In genomic region chr4:3291969-3292570, GRCh38 we compare ENCODE assay signal across 8 cellular contexts. TPM values are rescaled to one million over a fixed set of nuclear protein-coding genes. Genes with fewer than 3 reads are reported as not detected.
DNase-seq lines count a peak whose midpoint lies in the region; ATAC-seq and TF ChIP-seq lines count a peak whose summit lies in the region.

No MANE protein-coding gene starts in this region.

- no peak for TF ChIP-seq CTCF in astrocyte of the cerebellum (IDR thresholded peaks at IDR 0.05; ENCODE audit: low read depth, low read length, missing control alignments)

- H3K27me3 Mint-ChIP-seq in activated CD4-positive, alpha-beta T cell treated with anti-CD3 and anti-CD28 coated beads, Interleukin-2, amount 10 ng/mL, durations not matched to agents 7 days and 5 days = peaks cover 50% of the 10 kb centered on the region

- no peak overlapping the region for H3K27ac Mint-ChIP-seq in activated CD4-positive, alpha-beta T cell treated with anti-CD3 and anti-CD28 coated beads, Interleukin-2, amount 10 ng/mL, durations not matched to agents 7 days and 5 days

- DNase-seq in activated CD4-positive, alpha-beta T cell treated with anti-CD3 and anti-CD28 coated beads, Interleukin-2, amount 10 ng/mL, durations not matched to agents 7 days and 5 days = peak; percentile 22
- no peak for DNase-seq in activated CD4-positive, alpha-beta T cell treated with anti-CD3 and anti-CD28 coated beads for 4 hours
- DNase-seq in NCI-H69 (lab: John Stamatoyannopoulos, UW) (peak; percentile 59), astrocyte of the cerebellum (ENCODE audit: low read depth) (no peak), hepatic stellate cell (ENCODE audit: low spot score) (peak; percentile 74), renal cortical epithelial cell (ENCODE audit: low read depth) (peak; percentile 12), SHP77 treated with DMSO at 0.1 percent for 48 hours (lab: John Stamatoyannopoulos, UW) (no peak)

- H3K4me3 Mint-ChIP-seq in activated CD4-positive, alpha-beta T cell treated with anti-CD3 and anti-CD28 coated beads, Interleukin-2, amount 10 ng/mL, durations not matched to agents 7 days and 5 days = peak overlapping the region; percentile 74

- no peaks in the 10 kb centered on the region for H3K9me3 Mint-ChIP-seq in activated CD4-positive, alpha-beta T cell treated with anti-CD3 and anti-CD28 coated beads, Interleukin-2, amount 10 ng/mL, durations not matched to agents 7 days and 5 days

- H3K4me1 Mint-ChIP-seq in activated CD4-positive, alpha-beta T cell treated with anti-CD3 and anti-CD28 coated beads, Interleukin-2, amount 10 ng/mL, durations not matched to agents 7 days and 5 days = peaks cover 17% of the 10 kb centered on the region

- in situ Hi-C loops in astrocyte of the cerebellum (cut with HindIII; ENCODE audit: low sequenced_read_pairs) = no loop called here

- H3K36me3 Mint-ChIP-seq in activated CD4-positive, alpha-beta T cell treated with anti-CD3 and anti-CD28 coated beads, Interleukin-2, amount 10 ng/mL, durations not matched to agents 7 days and 5 days (ENCODE audit: low read depth) = no peaks in the 10 kb centered on the region

- CTCF ChIA-PET in activated CD4-positive, alpha-beta T cell treated with anti-CD3 and anti-CD28 coated beads, Interleukin-2, amount 10 ng/mL, durations not matched to agents 7 days and 5 days (lab: Charles Lee) = interaction anchor here (0.6 to 1.1 kb wide), 2 partner anchors 32 to 60 kb away, joined by 3 read pairs; no protein-coding TSS in a partner anchor

- H3K4me3 ChIP-seq in astrocyte of the cerebellum (ENCODE audit: low read depth, low read length) = peak overlapping the region; percentile 70

- ATAC-seq in HG02870 (IDR thresholded peaks at IDR 0.05; ENCODE audit: unreplicated experiment) = peak; percentile 16

- POLR2A ChIA-PET in activated CD4-positive, alpha-beta T cell treated with anti-CD3 and anti-CD28 coated beads, Interleukin-2, amount 10 ng/mL, durations not matched to agents 7 days and 5 days (lab: Charles Lee) = no interaction called here

RNA-seq across cellular contexts. Expression of gene RGS12, which starts 0.8 kb away (rescaled TPM):
- total RNA-seq in activated CD4-positive, alpha-beta T cell treated with anti-CD3 and anti-CD28 coated beads, Interleukin-2, amount 10 ng/mL, durations not matched to agents 7 days and 5 days = 10 to 100 TPM in 1 of 2 experiments, 1 to 10 TPM in 1; 9.7 to 10.9 TPM
- 24.7 and 27.4 TPM in 2 replicates for total RNA-seq in renal cortical epithelial cell

RNA-seq across cellular contexts. Expression of gene MSANTD1, which starts 43.1 kb away (rescaled TPM):
- under 1 TPM; 0.87 to 0.94 TPM for total RNA-seq in activated CD4-positive, alpha-beta T cell treated with anti-CD3 and anti-CD28 coated beads, Interleukin-2, amount 10 ng/mL, durations not matched to agents 7 days and 5 days
- total RNA-seq in renal cortical epithelial cell = 0.17 and 0.99 TPM in 2 replicates

Comparison
In these comparisons a context has a peak if more than half of its experiments do, and no peak if none do; other contexts are left out.
1. DNase-seq: peak in activated CD4-positive, alpha-beta T cell treated with anti-CD3 and anti-CD28 coated beads, Interleukin-2, amount 10 ng/mL, durations not matched to agents 7 days and 5 days (single experiment), NCI-H69 (single experiment), hepatic stellate cell (single experiment) and renal cortical epithelial cell (single experiment); none in activated CD4-positive, alpha-beta T cell treated with anti-CD3 and anti-CD28 coated beads for 4 hours (0 of 2), astrocyte of the cerebellum (single experiment) and SHP77 treated with DMSO at 0.1 percent for 48 hours (single experiment).